ENCODE assay signal across 10 cellular contexts in the genomic region with DNA sequence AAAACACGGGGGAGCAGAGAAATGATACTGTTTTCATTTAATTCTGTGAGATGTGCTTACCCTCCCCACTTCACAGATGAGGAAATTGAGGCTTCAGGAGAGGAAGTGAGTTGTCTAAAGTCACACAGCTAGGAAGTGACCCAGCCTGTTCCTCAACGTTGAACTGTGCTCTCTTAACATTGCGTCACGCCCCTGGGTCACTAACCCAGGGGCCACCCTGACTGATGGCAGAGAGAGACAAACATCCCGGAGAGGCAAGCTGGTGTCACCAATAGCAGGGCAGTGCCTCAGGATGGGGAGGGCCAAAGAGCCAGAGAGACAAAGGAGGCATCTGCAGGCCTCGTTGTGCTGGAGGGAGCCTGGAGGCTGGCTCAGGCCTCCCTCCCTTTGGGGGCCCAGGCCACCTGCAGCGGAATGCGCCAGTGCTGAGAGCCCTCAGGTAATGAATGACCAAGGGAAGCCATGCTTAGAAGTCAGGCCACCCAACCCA.
DNase-seq lines count a peak whose midpoint lies in the region; ATAC-seq and TF ChIP-seq lines count a peak whose summit lies in the region.
"Had no signal": no experiment of that assay in that cellular context is flagged by ENCODE, and none has a peak within 500 bp of the region (broad histone marks: within the 10 kb centered on the region; RNA-seq: fewer than 3 reads in every experiment).

No MANE protein-coding gene starts in this region.

- H4K20me1 ChIP-seq in OCI-LY1 (ENCODE audit: insufficient read depth, low read length) = no peaks in the 10 kb centered on the region
- H4K20me1 ChIP-seq in neural progenitor cell (ENCODE audit: low read depth) = no peaks in the 10 kb centered on the region

- H3F3A ChIP-seq in OCI-LY1 (ENCODE audit: insufficient read depth, low read length) = no peaks in the 10 kb centered on the region
- H3F3A ChIP-seq in neural progenitor cell (ENCODE audit: low read depth) = peaks cover 49% of the 10 kb centered on the region

- no peaks in the 10 kb centered on the region for H3K36me3 ChIP-seq in OCI-LY1 (ENCODE audit: insufficient read depth, low read length)
- H3K36me3 ChIP-seq in neural progenitor cell = no peaks in the 10 kb centered on the region

- CTCF ChIA-PET in CD4-positive, alpha-beta T cell (lab: Charles Lee) = no interaction called here

- POLR2A ChIA-PET in CD4-positive, alpha-beta T cell (lab: Charles Lee) = no interaction called here

- H3K9me2 ChIP-seq in OCI-LY1 (ENCODE audit: low read depth, low read length) = no peaks in the 10 kb centered on the region

- H3K9me3 ChIP-seq in OCI-LY1 (ENCODE audit: low read length) = no peaks in the 10 kb centered on the region
- no peaks in the 10 kb centered on the region for H3K9me3 ChIP-seq in neural progenitor cell (ENCODE audit: low read depth)
- H3K9me3 ChIP-seq in CD4-positive, alpha-beta T cell (ENCODE audit: control insufficient read depth, low read length) = no peaks in the 10 kb centered on the region

- H3K79me2 ChIP-seq in OCI-LY1 (ENCODE audit: insufficient read depth, low read length) (no peaks in the 10 kb centered on the region), neural progenitor cell (ENCODE audit: low read depth) (no peaks in the 10 kb centered on the region)

- H3K4me2 ChIP-seq in OCI-LY1 (ENCODE audit: low read length) = peak overlapping the region; percentile 27; the same call in 1 of the 2 replicates
- H3K4me2 ChIP-seq in neural progenitor cell = peak overlapping the region; percentile 63

- ATAC-seq in esophagus mucosa = peak; percentile 88
- ATAC-seq in CD4-positive, alpha-beta T cell (ENCODE audit: poor library complexity) = no peak
- no peak for ATAC-seq in HG02759 (IDR thresholded peaks at IDR 0.05; ENCODE audit: unreplicated experiment)

- H2AFZ ChIP-seq in OCI-LY1 (ENCODE audit: low read length) (no peak overlapping the region), neural progenitor cell (replicated peaks) (no peak overlapping the region)

- H3K36me3 Mint-ChIP-seq in neural progenitor cell = no peaks in the 10 kb centered on the region
- no peaks in the 10 kb centered on the region for H3K36me3 Mint-ChIP-seq in CD4-positive, alpha-beta T cell (ENCODE audit: low read depth)

- no peaks in the 10 kb centered on the region for H3K9me3 Mint-ChIP-seq in neural progenitor cell
- H3K9me3 Mint-ChIP-seq in CD4-positive, alpha-beta T cell = no peaks in the 10 kb centered on the region
- H3K9me3 Mint-ChIP-seq: activated T-helper 1 cell treated with anti-CD3 and anti-CD28 coated beads, Interleukin-12 subunit alpha, Interleukin-12 subunit beta, Interleukin-2, Interleukin-4 antibody, amounts not matched to agents 30 ng/mL and 10 ng/mL and 1 ng/mL, durations not matched to agents 14 hours and 24 hours and 36 hours had no signal

- H3K4me1 ChIP-seq in OCI-LY1 (ENCODE audit: insufficient read depth, low read length, severe bottlenecking) (peaks cover 12% of the 10 kb centered on the region), neural progenitor cell (peaks cover 56% of the 10 kb centered on the region)

- TF ChIP-seq CTCF in OCI-LY1 (IDR thresholded peaks at IDR 0.05; ENCODE audit: low read length) (no peak), neural progenitor cell (IDR thresholded peaks at IDR 0.05) (no peak)
- TF ChIP-seq CTCF in CD4-positive, alpha-beta T cell (IDR thresholded peaks at IDR 0.05) = no peak

- peak; percentile 84 for DNase-seq in GF-D8 (lab: John Stamatoyannopoulos, UW)
- peak; percentile 55 for DNase-seq in neural progenitor cell (ENCODE audit: low spot score)
- no peak for DNase-seq in GOT3 (lab: John Stamatoyannopoulos, UW)
- DNase-seq in CD4-positive, alpha-beta T cell = no peak
- DNase-seq in D341Med (ENCODE audit: low spot score) = no peak
- DNase-seq: NCI-H2171 treated with DMSO at 0.1 percent for 48 hours had no signal

- peaks cover 21% of the 10 kb centered on the region for H3K27me3 Mint-ChIP-seq in neural progenitor cell (ENCODE audit: insufficient read depth, low read depth)
- no peaks in the 10 kb centered on the region for H3K27me3 Mint-ChIP-seq in CD4-positive, alpha-beta T cell

- H3K9ac ChIP-seq in OCI-LY1 (ENCODE audit: low read length) (no peak overlapping the region), neural progenitor cell (no peak overlapping the region)

- peak overlapping the region; percentile 33 for H3K4me3 Mint-ChIP-seq in neural progenitor cell
- no peak overlapping the region for H3K4me3 Mint-ChIP-seq in CD4-positive, alpha-beta T cell
- H3K4me3 Mint-ChIP-seq: activated T-helper 1 cell treated with anti-CD3 and anti-CD28 coated beads, Interleukin-12 subunit alpha, Interleukin-12 subunit beta, Interleukin-2, Interleukin-4 antibody, amounts not matched to agents 30 ng/mL and 10 ng/mL and 1 ng/mL, durations not matched to agents 14 hours and 24 hours and 36 hours had no signal

- H3K4me1 Mint-ChIP-seq in neural progenitor cell = peaks cover 54% of the 10 kb centered on the region
- peaks cover 4% of the 10 kb centered on the region for H3K4me1 Mint-ChIP-seq in CD4-positive, alpha-beta T cell (ENCODE audit: low read depth)

- H3K27me3 ChIP-seq in OCI-LY1 (ENCODE audit: insufficient read depth, low read length) (0 out of 2 replicates have a peak, but pooled peaks cover 3% of the 10 kb centered on the region), neural progenitor cell (no peaks in the 10 kb centered on the region)
- no peaks in the 10 kb centered on the region for H3K27me3 ChIP-seq in CD4-positive, alpha-beta T cell (ENCODE audit: control insufficient read depth, insufficient read depth, low read length)

- H3K27ac ChIP-seq in OCI-LY1 (ENCODE audit: low read depth, low read length, poor library complexity, severe bottlenecking) = no peak overlapping the region
- no peak overlapping the region for H3K27ac ChIP-seq in neural progenitor cell
- no peak overlapping the region for H3K27ac ChIP-seq in CD4-positive, alpha-beta T cell (ENCODE audit: low read depth, low read length)

- intact Hi-C loops in CD4-positive, alpha-beta T cell (cut with DNase I, micrococcal nuclease) = no loop called here

- H3K4me3 ChIP-seq in OCI-LY1 (ENCODE audit: low read depth, low read length, poor library complexity, severe bottlenecking) (no peak overlapping the region), neural progenitor cell (no peak overlapping the region)

- peak overlapping the region; percentile 64 for H3K27ac Mint-ChIP-seq in neural progenitor cell
- no peak overlapping the region for H3K27ac Mint-ChIP-seq in CD4-positive, alpha-beta T cell
- H3K27ac Mint-ChIP-seq: activated T-helper 1 cell treated with anti-CD3 and anti-CD28 coated beads, Interleukin-12 subunit alpha, Interleukin-12 subunit beta, Interleukin-2, Interleukin-4 antibody, amounts not matched to agents 30 ng/mL and 10 ng/mL and 1 ng/mL, durations not matched to agents 14 hours and 24 hours and 36 hours had no signal

Comparison
In these comparisons a context has a peak if more than half of its experiments do, and no peak if none do; other contexts are left out.
1. DNase-seq: peak in GF-D8 (single experiment) and neural progenitor cell (single experiment); none in GOT3 (single experiment), CD4-positive, alpha-beta T cell (0 of 10) and D341Med (single experiment).